ENCODE assay signal across 1 cellular context in the genomic region with DNA sequence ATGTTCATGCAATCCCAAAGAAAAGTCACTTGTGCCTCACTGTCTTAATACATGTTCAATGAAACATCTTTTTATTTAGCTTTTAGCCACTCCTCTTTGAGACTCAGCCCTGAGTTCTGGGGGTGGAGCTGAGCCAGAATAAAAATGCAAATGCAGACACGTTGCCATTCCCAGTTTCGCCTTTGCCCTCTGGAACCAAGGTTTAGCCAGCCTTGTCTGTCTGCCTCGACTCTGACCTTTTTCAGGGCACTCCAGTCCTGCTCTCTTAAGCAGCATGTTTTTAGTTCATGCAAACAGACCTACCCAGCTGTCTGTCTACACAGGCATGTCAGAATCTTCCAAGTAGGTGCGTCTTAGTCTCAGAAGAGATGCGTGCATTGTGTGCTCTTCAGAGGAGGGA.
A peak's percentile ranks its signal among the peaks of the same experiment; 100 is the strongest.
TF ChIP-seq lines count a peak whose summit lies in the region.

No MANE protein-coding gene starts in this region.

TF ChIP-seq in liver, 16 proteins besides CTCF, POLR2A, EP300 and RAD21 (continued from another document):
- TF ChIP-seq, protein P1, sequence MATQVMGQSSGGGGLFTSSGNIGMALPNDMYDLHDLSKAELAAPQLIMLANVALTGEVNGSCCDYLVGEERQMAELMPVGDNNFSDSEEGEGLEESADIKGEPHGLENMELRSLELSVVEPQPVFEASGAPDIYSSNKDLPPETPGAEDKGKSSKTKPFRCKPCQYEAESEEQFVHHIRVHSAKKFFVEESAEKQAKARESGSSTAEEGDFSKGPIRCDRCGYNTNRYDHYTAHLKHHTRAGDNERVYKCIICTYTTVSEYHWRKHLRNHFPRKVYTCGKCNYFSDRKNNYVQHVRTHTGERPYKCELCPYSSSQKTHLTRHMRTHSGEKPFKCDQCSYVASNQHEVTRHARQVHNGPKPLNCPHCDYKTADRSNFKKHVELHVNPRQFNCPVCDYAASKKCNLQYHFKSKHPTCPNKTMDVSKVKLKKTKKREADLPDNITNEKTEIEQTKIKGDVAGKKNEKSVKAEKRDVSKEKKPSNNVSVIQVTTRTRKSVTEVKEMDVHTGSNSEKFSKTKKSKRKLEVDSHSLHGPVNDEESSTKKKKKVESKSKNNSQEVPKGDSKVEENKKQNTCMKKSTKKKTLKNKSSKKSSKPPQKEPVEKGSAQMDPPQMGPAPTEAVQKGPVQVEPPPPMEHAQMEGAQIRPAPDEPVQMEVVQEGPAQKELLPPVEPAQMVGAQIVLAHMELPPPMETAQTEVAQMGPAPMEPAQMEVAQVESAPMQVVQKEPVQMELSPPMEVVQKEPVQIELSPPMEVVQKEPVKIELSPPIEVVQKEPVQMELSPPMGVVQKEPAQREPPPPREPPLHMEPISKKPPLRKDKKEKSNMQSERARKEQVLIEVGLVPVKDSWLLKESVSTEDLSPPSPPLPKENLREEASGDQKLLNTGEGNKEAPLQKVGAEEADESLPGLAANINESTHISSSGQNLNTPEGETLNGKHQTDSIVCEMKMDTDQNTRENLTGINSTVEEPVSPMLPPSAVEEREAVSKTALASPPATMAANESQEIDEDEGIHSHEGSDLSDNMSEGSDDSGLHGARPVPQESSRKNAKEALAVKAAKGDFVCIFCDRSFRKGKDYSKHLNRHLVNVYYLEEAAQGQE (IDR thresholded peaks at IDR 0.05), result peak; percentile 82
